In genomic region chr12:82357340-82357739, GRCh38 we compare ENCODE assay signal across 8 cellular contexts. TPM values are rescaled to one million over a fixed set of nuclear protein-coding genes. Genes with fewer than 3 reads are reported as not detected.
DNase-seq lines count a peak whose midpoint lies in the region; ATAC-seq, FAIRE-seq and TF ChIP-seq lines count a peak whose summit lies in the region.

No MANE protein-coding gene starts in this region.

- H3K9me3 Mint-ChIP-seq in Caco-2 (ENCODE audit: unreplicated experiment) = no peaks in the 10 kb centered on the region

- peak overlapping the region in 3 of 4 donors; percentile 89 to 93 (median 89) for H3K27ac ChIP-seq in Peyer's patch
- H3K27ac ChIP-seq in esophagus muscularis mucosa (replicated peaks in 1 of 4) = peak overlapping the region; percentile 91 to 96 (median 95)
- H3K27ac ChIP-seq in pancreas = peak overlapping the region in 1 of 4 donors; percentile 98

- peak overlapping the region; percentile 100 for H3K27ac Mint-ChIP-seq in Caco-2 (ENCODE audit: unreplicated experiment)

- TF ChIP-seq POLR2A in Peyer's patch (IDR thresholded peaks at IDR 0.05) (no peak), esophagus muscularis mucosa (IDR thresholded peaks at IDR 0.05; ENCODE audit: low read depth) (no peak)

- H3K36me3 ChIP-seq in Caco-2 (ENCODE audit: control insufficient read depth, insufficient read depth, low read length) (no peaks in the 10 kb centered on the region), Peyer's patch (peaks cover 0 to 41% (median 0%) of the 10 kb centered on the region in 3 donors), esophagus muscularis mucosa (peaks cover 16 to 48% (median 33%) of the 10 kb centered on the region in 4 donors), pancreas (peaks cover 0 to 23% (median 7%) of the 10 kb centered on the region in 3 donors)

- H3K4me1 Mint-ChIP-seq in Caco-2 (ENCODE audit: low read depth, unreplicated experiment) = peaks cover 6% of the 10 kb centered on the region

- no peaks in the 10 kb centered on the region for H3K27me3 Mint-ChIP-seq in Caco-2 (ENCODE audit: insufficient read depth, unreplicated experiment)

- H3K4me1 ChIP-seq in Caco-2 (no peaks in the 10 kb centered on the region; the same call in 1 of the 2 replicates), Peyer's patch (peaks cover 0 to 32% (median 10%) of the 10 kb centered on the region in 4 donors), esophagus muscularis mucosa (peaks cover 36 to 52% (median 45%) of the 10 kb centered on the region in 4 donors), pancreas (peaks cover 0 to 33% (median 26%) of the 10 kb centered on the region in 3 donors)

- POLR2A ChIA-PET in Caco-2 (lab: Charles Lee) = no interaction called here

- peak overlapping the region; percentile 99 for H3K4me3 Mint-ChIP-seq in Caco-2 (ENCODE audit: unreplicated experiment)

- 54% methylated on average over 4 of the region's 4 CpGs for WGBS in esophagus muscularis mucosa
- WGBS in pancreas, 2 donors = 19 to 26% methylated on average over 4 of the region's 4 CpGs

- CTCF ChIA-PET in Caco-2 (lab: Charles Lee) = no interaction called here

- DNase-seq in Caco-2 (no peak), Peyer's patch (no peak), esophagus muscularis mucosa (ENCODE audit: extremely low spot score) (no peak), pancreas (no peak), NCI-H1092 treated with DMSO at 0.1 percent for 48 hours (lab: John Stamatoyannopoulos, UW) (no peak), HUDEP-2 (lab: John Stamatoyannopoulos, UW; ENCODE audit: unreplicated experiment in 76 of 76) (no peak), NK-92 (lab: John Stamatoyannopoulos, UW; ENCODE audit: unreplicated experiment) (no peak)

- H3K36me3 Mint-ChIP-seq in Caco-2 (ENCODE audit: insufficient read depth, unreplicated experiment) = peaks cover 41% of the 10 kb centered on the region

- H3K4me3 ChIP-seq in Caco-2 (ENCODE audit: low read depth, low read length) = peak overlapping the region; percentile 84
- peak overlapping the region; percentile 65 to 91 (median 80) for H3K4me3 ChIP-seq in Peyer's patch
- peak overlapping the region; percentile 86 to 98 (median 93) for H3K4me3 ChIP-seq in esophagus muscularis mucosa
- H3K4me3 ChIP-seq in pancreas = peak overlapping the region; percentile 58 to 84 (median 77)

- no peak for TF ChIP-seq EP300 in esophagus muscularis mucosa (IDR thresholded peaks at IDR 0.05)

- no peaks in the 10 kb centered on the region for H3K9me3 ChIP-seq in Caco-2
- H3K9me3 ChIP-seq in Peyer's patch = no peaks in the 10 kb centered on the region
- H3K9me3 ChIP-seq in esophagus muscularis mucosa = no peaks in the 10 kb centered on the region
- no peaks in the 10 kb centered on the region for H3K9me3 ChIP-seq in pancreas

- H3K27me3 ChIP-seq in Caco-2 (replicated peaks; ENCODE audit: control insufficient read depth, insufficient read depth, low read length) (no peaks in the 10 kb centered on the region), Peyer's patch (no peaks in the 10 kb centered on the region), esophagus muscularis mucosa (no peaks in the 10 kb centered on the region), pancreas (no peaks in the 10 kb centered on the region)

- BruUV-seq in Caco-2 (replicated peaks; lab: Mats Ljungman, UMichigan) = no TSS peak

- FAIRE-seq in pancreas (lab: Jason Lieb, UNC) = no peak

- TF ChIP-seq CTCF in Caco-2 (IDR thresholded peaks at IDR 0.05; ENCODE audit: insufficient read depth in 1 of 2, low read depth in 1 of 2, low read length in 1 of 2, severe bottlenecking in 1 of 2, unreplicated experiment in 1 of 2) = no peak
- TF ChIP-seq CTCF in Peyer's patch (IDR thresholded peaks at IDR 0.05) = no peak
- no peak for TF ChIP-seq CTCF in esophagus muscularis mucosa (IDR thresholded peaks at IDR 0.05)
- no peak for TF ChIP-seq CTCF in pancreas (IDR thresholded peaks at IDR 0.05)

- ATAC-seq in pancreas = no peak
- ATAC-seq in HG03095 (IDR thresholded peaks at IDR 0.05; ENCODE audit: unreplicated experiment) = no peak

- intact Hi-C loops in Caco-2 (cut with micrococcal nuclease; ENCODE audit: unreplicated experiment) (no loop called here), esophagus muscularis mucosa (cut with DNase I) (no loop called here), pancreas (cut with DNase I) (no loop called here)

RNA-seq across cellular contexts. Expression of gene CCDC59, which starts 0.8 kb away (rescaled TPM):
- total RNA-seq in Caco-2 (2022) (57.0 and 58.5 TPM in 2 replicates), Peyer's patch (100 to 1,000 TPM in 1 of 4 donors, 10 to 100 TPM in 3; 25.4 to 101 (median 39.9) TPM), esophagus muscularis mucosa (10 to 100 TPM; 29.5 to 72.4 (median 46.9) TPM), pancreas (10 to 100 TPM; 12.0 to 17.4 (median 15.1) TPM)
- 10 to 100 TPM; 22.4 to 29.2 TPM for polyA plus RNA-seq in pancreas

RNA-seq across cellular contexts. Expression of gene METTL25, which starts 1.0 kb away (rescaled TPM):
- total RNA-seq in Caco-2 (2022) = 8.0 and 8.4 TPM in 2 replicates
- total RNA-seq in Peyer's patch = 10 to 100 TPM; 11.4 to 24.7 (median 20.0) TPM
- 10 to 100 TPM; 15.2 to 29.9 (median 22.0) TPM for total RNA-seq in esophagus muscularis mucosa
- total RNA-seq in pancreas = 1 to 10 TPM; 3.5 to 9.5 (median 6.1) TPM
- 1 to 10 TPM; 5.6 to 6.4 TPM for polyA plus RNA-seq in pancreas
